ENCODE assay signal across 1 cellular context in genomic region chr5:107217721-107218130, GRCh38.
TF ChIP-seq lines count a peak whose summit lies in the region.

No MANE protein-coding gene starts in this region.

TF ChIP-seq in SK-N-SH, 30 proteins besides CTCF, POLR2A, EP300 and RAD21 (continued from another document):
- TF ChIP-seq, protein P1, sequence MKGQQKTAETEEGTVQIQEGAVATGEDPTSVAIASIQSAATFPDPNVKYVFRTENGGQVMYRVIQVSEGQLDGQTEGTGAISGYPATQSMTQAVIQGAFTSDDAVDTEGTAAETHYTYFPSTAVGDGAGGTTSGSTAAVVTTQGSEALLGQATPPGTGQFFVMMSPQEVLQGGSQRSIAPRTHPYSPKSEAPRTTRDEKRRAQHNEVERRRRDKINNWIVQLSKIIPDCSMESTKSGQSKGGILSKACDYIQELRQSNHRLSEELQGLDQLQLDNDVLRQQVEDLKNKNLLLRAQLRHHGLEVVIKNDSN (IDR thresholded peaks at IDR 0.05; ENCODE audit: borderline replicate concordance, low read depth), result no peak
- TF ChIP-seq JUND (IDR thresholded peaks at IDR 0.05) (no peak), TCF12 (IDR thresholded peaks at IDR 0.05) (0 out of 2 replicates have a peak, but pooled peaks have one; percentile 56), PBX3 (IDR thresholded peaks at IDR 0.05) (peak; percentile 50; the same call in 1 of the 2 replicates), NFIC (IDR thresholded peaks at IDR 0.05; ENCODE audit: borderline replicate concordance) (no peak), FOXM1 (IDR thresholded peaks at IDR 0.05; ENCODE audit: low read depth) (no peak), ZBTB33 (IDR thresholded peaks at IDR 0.05; ENCODE audit: borderline replicate concordance, low read depth) (no peak), EZH2phosphoT487 (IDR thresholded peaks at IDR 0.05; ENCODE audit: borderline replicate concordance, low read depth) (no peak)
